8 cellular contexts compared by ENCODE assay signal in the genomic region with DNA sequence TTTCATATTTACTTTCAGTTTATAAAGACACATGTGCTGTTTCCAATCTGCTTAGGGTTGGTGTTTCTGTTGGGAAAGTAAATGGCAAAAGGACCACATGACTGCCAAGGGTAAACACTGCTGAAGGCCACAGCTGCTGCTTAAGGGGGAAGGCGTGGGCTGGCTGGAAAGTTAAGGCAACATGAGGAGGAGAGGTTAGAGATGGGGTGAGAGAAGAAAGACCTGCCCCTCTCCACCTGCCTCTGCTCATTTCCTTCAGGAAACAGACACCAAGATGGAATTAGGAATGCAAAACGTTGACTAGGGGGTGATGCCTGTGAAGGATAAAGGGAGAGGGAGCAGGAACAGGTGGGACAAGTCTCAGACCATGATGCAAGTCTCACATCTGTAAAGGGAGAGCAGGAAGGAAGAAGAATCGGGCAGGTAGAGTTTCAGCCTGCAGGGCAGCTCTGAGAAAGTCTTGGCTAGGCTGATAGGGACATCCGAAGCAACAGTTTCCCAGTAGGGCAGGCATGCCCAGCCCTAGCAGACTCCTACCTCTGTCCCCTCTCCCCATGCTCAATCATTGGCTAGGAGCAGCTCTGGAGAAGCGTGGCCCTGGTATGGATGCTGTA.
DNase-seq lines count a peak whose midpoint lies in the region; ATAC-seq and TF ChIP-seq lines count a peak whose summit lies in the region.

No MANE protein-coding gene starts in this region.

- TF ChIP-seq CTCF in CD4-positive, alpha-beta T cell (IDR thresholded peaks at IDR 0.05), result no peak
- no peak for TF ChIP-seq CTCF in RWPE1 (conservative IDR thresholded peaks at IDR 0.05; ENCODE audit: low read depth)

- no peaks in the 10 kb centered on the region for H3K9me3 ChIP-seq in CD4-positive, alpha-beta T cell (ENCODE audit: control insufficient read depth, low read length)
- H3K9me3 ChIP-seq in esophagus (ENCODE audit: control insufficient read depth in 2 of 2, insufficient read depth in 1 of 2, low read depth in 1 of 2, low read length in 1 of 2), result peaks cover 0 to 2% of the 10 kb centered on the region in 2 donors

- H3K36me3 Mint-ChIP-seq in CD4-positive, alpha-beta T cell (ENCODE audit: low read depth), result no peaks in the 10 kb centered on the region

- H3K27me3 ChIP-seq in CD4-positive, alpha-beta T cell (ENCODE audit: control insufficient read depth, insufficient read depth, low read length), result no peaks in the 10 kb centered on the region
- no peaks in the 10 kb centered on the region for H3K27me3 ChIP-seq in esophagus (ENCODE audit: control insufficient read depth in 1 of 2, insufficient read depth in 2 of 2, low read length in 2 of 2)

- H3K4me3 Mint-ChIP-seq in CD4-positive, alpha-beta T cell, result peak overlapping the region; percentile 73

- H3K27ac ChIP-seq in CD4-positive, alpha-beta T cell (ENCODE audit: low read depth, low read length), result peak overlapping the region; percentile 65
- peak overlapping the region; percentile 86 for H3K27ac ChIP-seq in RWPE1
- peak overlapping the region; percentile 42 to 56 for H3K27ac ChIP-seq in esophagus (ENCODE audit: low read depth in 2 of 2, low read length in 1 of 2)

- no peak for DNase-seq in CD4-positive, alpha-beta T cell
- DNase-seq in RWPE1 (ENCODE audit: low spot score) (no peak), NCI-H1694 treated with DMSO at 0.1 percent for 48 hours (lab: John Stamatoyannopoulos, UW) (no peak), ureter (ENCODE audit: low spot score) (no peak)
- peak; percentile 42 for DNase-seq in stimulated activated CD8-positive, alpha-beta memory T cell treated with anti-CD3 and anti-CD28 coated beads, Interleukin-4, amount 100 ng/mL, for 48 hours

- WGBS in esophagus, 2 donors, result 48 to 49% methylated on average over 5 of the region's 5 CpGs

- peak overlapping the region; percentile 86 for H3K27ac Mint-ChIP-seq in CD4-positive, alpha-beta T cell

- H3K27me3 Mint-ChIP-seq in CD4-positive, alpha-beta T cell, result no peaks in the 10 kb centered on the region

- ATAC-seq in CD4-positive, alpha-beta T cell (ENCODE audit: poor library complexity), result no peak
- peak; percentile 43 for ATAC-seq in GM21447 (IDR thresholded peaks at IDR 0.05; ENCODE audit: unreplicated experiment)
- no peak for ATAC-seq in HG03045 (IDR thresholded peaks at IDR 0.05; ENCODE audit: unreplicated experiment)

- H3K4me1 Mint-ChIP-seq in CD4-positive, alpha-beta T cell (ENCODE audit: low read depth), result peaks cover 83% of the 10 kb centered on the region

- no peaks in the 10 kb centered on the region for H3K36me3 ChIP-seq in esophagus (ENCODE audit: control insufficient read depth in 2 of 2, insufficient read depth in 2 of 2, low read length in 1 of 2)

- H3K4me3 ChIP-seq in esophagus (ENCODE audit: low read depth in 1 of 2, low read length in 2 of 2), result no peak overlapping the region

- intact Hi-C loops in CD4-positive, alpha-beta T cell (cut with DNase I, micrococcal nuclease), result loop anchor here in 1 of 2 experiments (5.0 kb wide), 1 partner anchor 48 kb away; no protein-coding TSS in a partner anchor

- H3K9me3 Mint-ChIP-seq in CD4-positive, alpha-beta T cell, result no peaks in the 10 kb centered on the region

- H3K4me1 ChIP-seq in esophagus (ENCODE audit: control insufficient read depth in 2 of 2, insufficient read depth in 2 of 2, low read length in 1 of 2), result peaks cover 0 to 6% of the 10 kb centered on the region in 2 donors

- CTCF ChIA-PET in CD4-positive, alpha-beta T cell (lab: Charles Lee), result interaction anchor here (1.2 to 2.8 kb wide), 7 partner anchors 16 to 87 kb away, joined by 3 to 27 read pairs (median 7); no protein-coding TSS in a partner anchor
- CTCF ChIA-PET in RWPE1 (lab: Yijun Ruan, JAX), result interaction anchor here (1.0 kb wide), 1 partner anchor 85 kb away, joined by 3 read pairs; no protein-coding TSS in a partner anchor

- POLR2A ChIA-PET in CD4-positive, alpha-beta T cell (lab: Charles Lee), result interaction anchor here (0.9 to 9.5 kb wide), 11 partner anchors 15 to 89 kb away, joined by 3 to 121 read pairs (median 5); no protein-coding TSS in a partner anchor
- POLR2A ChIA-PET in RWPE1 (lab: Yijun Ruan, JAX; ENCODE audit: low non-redundant PET), result no interaction called here
